1 cellular context compared by ENCODE assay signal in genomic region chr19:18233224-18233825, GRCh38.
A peak's percentile ranks its signal among the peaks of the same experiment; 100 is the strongest.
TF ChIP-seq lines count a peak whose summit lies in the region.

No MANE protein-coding gene starts in this region.

TF ChIP-seq in HepG2, 621 proteins besides CTCF, POLR2A, EP300 and RAD21 (continued from another document and continues in another):
- TF ChIP-seq ZXDC (CRISPR knock-in tag; IDR thresholded peaks at IDR 0.05) (peak; percentile 70), HNRNPH1 (optimal IDR thresholded peaks at IDR 0.05; ENCODE audit: low read depth, low read length) (no peak), PTBP1 (IDR thresholded peaks at IDR 0.05; ENCODE audit: low read depth, low read length, poor library complexity, severe bottlenecking) (no peak), RFX5 (IDR thresholded peaks at IDR 0.05; ENCODE audit: low read depth, low read length) (no peak), ZNF713 (CRISPR knock-in tag; IDR thresholded peaks at IDR 0.05) (no peak), GRHL1 (CRISPR knock-in tag; conservative IDR thresholded peaks at IDR 0.05) (no peak), FOXP4 (CRISPR knock-in tag; IDR thresholded peaks at IDR 0.05) (no peak), SMC3 (IDR thresholded peaks at IDR 0.05; ENCODE audit: low read length) (no peak), PAX8 (CRISPR knock-in tag; IDR thresholded peaks at IDR 0.05; ENCODE audit: borderline replicate concordance) (no peak), MTA3 (CRISPR knock-in tag; IDR thresholded peaks at IDR 0.05) (0 out of 2 replicates have a peak, but pooled peaks have one; percentile 82), ZNF34 (CRISPR knock-in tag; IDR thresholded peaks at IDR 0.05; ENCODE audit: borderline replicate concordance) (no peak), PITX1 (CRISPR knock-in tag; IDR thresholded peaks at IDR 0.05) (peak; percentile 62), RCOR2 (CRISPR knock-in tag; IDR thresholded peaks at IDR 0.05) (no peak), MXD3 (CRISPR knock-in tag; IDR thresholded peaks at IDR 0.05) (peak; percentile 99), FOXM1 (CRISPR knock-in tag; IDR thresholded peaks at IDR 0.05) (peak; percentile 29; the same call in 1 of the 2 replicates), ZFYVE20 (CRISPR knock-in tag; IDR thresholded peaks at IDR 0.05; ENCODE audit: borderline replicate concordance, low read depth) (no peak), SNAPC4 (CRISPR knock-in tag; IDR thresholded peaks at IDR 0.05) (peak; percentile 92), EED (CRISPR knock-in tag; IDR thresholded peaks at IDR 0.05) (peak; percentile 81; the same call in 1 of the 2 replicates), ARID5B (CRISPR knock-in tag; IDR thresholded peaks at IDR 0.05) (peak; percentile 71), IRF2 (CRISPR knock-in tag; IDR thresholded peaks at IDR 0.05) (peak; percentile 86; the same call in 1 of the 2 replicates), HNF1B (CRISPR knock-in tag; IDR thresholded peaks at IDR 0.05) (no peak), TRAFD1 (CRISPR knock-in tag; IDR thresholded peaks at IDR 0.05; ENCODE audit: borderline replicate concordance) (no peak), ATAD3A (CRISPR knock-in tag; IDR thresholded peaks at IDR 0.05) (peak; percentile 72; the same call in 1 of the 2 replicates), IKZF5 (CRISPR knock-in tag; IDR thresholded peaks at IDR 0.05) (peak; percentile 84), TBP (CRISPR knock-in tag; IDR thresholded peaks at IDR 0.05) (no peak), ZNF7 (CRISPR knock-in tag; IDR thresholded peaks at IDR 0.05) (peak; percentile 58), ZNF563 (CRISPR knock-in tag; IDR thresholded peaks at IDR 0.05) (peak; percentile 95), ZNF138 (CRISPR knock-in tag; IDR thresholded peaks at IDR 0.05; ENCODE audit: low read depth) (peak; percentile 49; the same call in 1 of the 2 replicates), CBX1 (IDR thresholded peaks at IDR 0.05; ENCODE audit: low read depth) (no peak), NRL (CRISPR knock-in tag; IDR thresholded peaks at IDR 0.05; ENCODE audit: borderline replicate concordance) (peak; percentile 91), GLI4 (CRISPR knock-in tag; IDR thresholded peaks at IDR 0.05; ENCODE audit: borderline replicate concordance) (no peak; the same call in 1 of the 2 replicates), CREM (IDR thresholded peaks at IDR 0.05) (no peak), CREM (CRISPR knock-in tag; IDR thresholded peaks at IDR 0.05) (0 out of 2 replicates have a peak, but pooled peaks have one; percentile 6), NBN (conservative IDR thresholded peaks at IDR 0.05) (no peak), ZBTB3 (CRISPR knock-in tag; IDR thresholded peaks at IDR 0.05; ENCODE audit: borderline replicate concordance, low read depth) (peak; percentile 72; the same call in 1 of the 2 replicates), MXD1 (CRISPR knock-in tag; IDR thresholded peaks at IDR 0.05) (peak; percentile 90), ZNF740 (CRISPR knock-in tag; IDR thresholded peaks at IDR 0.05) (no peak), ZNF558 (CRISPR knock-in tag; IDR thresholded peaks at IDR 0.05; ENCODE audit: borderline replicate concordance) (peak; percentile 78; the same call in 1 of the 2 replicates), SATB2 (CRISPR knock-in tag; IDR thresholded peaks at IDR 0.05) (peak; percentile 96)
